ENCODE assay signal across 21 cellular contexts in genomic region chr4:170004656-170005250, GRCh38. TPM values are rescaled to one million over a fixed set of nuclear protein-coding genes. Genes with fewer than 3 reads are reported as not detected.
DNase-seq lines count a peak whose midpoint lies in the region; ATAC-seq and TF ChIP-seq lines count a peak whose summit lies in the region.
"Had no signal": no experiment of that assay in that cellular context is flagged by ENCODE, and none has a peak within 500 bp of the region (broad histone marks: within the 10 kb centered on the region; RNA-seq: fewer than 3 reads in every experiment).

No MANE protein-coding gene starts in this region.

- no peak overlapping the region for H2AFZ ChIP-seq in Karpas-422 (ENCODE audit: low read length)

- H3K27me3 ChIP-seq in aorta (ENCODE audit: control insufficient read depth in 1 of 2, insufficient read depth in 2 of 2, low read length in 1 of 2) (no peaks in the 10 kb centered on the region), tibial nerve (no peaks in the 10 kb centered on the region), right lobe of liver (no peaks in the 10 kb centered on the region), Karpas-422 (ENCODE audit: low read length) (no peaks in the 10 kb centered on the region)
- H3K27me3 ChIP-seq: BE2C, gastrocnemius medialis, left lung had no signal

- H3K36me3 ChIP-seq in aorta (ENCODE audit: control insufficient read depth in 1 of 2, insufficient read depth in 2 of 2, low read length in 1 of 2) (no peaks in the 10 kb centered on the region), tibial nerve (no peaks in the 10 kb centered on the region), right lobe of liver (no peaks in the 10 kb centered on the region), Karpas-422 (ENCODE audit: insufficient read depth, low read length) (no peaks in the 10 kb centered on the region)
- H3K36me3 ChIP-seq: BE2C, gastrocnemius medialis, left lung had no signal

- no peak for TF ChIP-seq EP300 in tibial nerve (IDR thresholded peaks at IDR 0.05)

- no peak for TF ChIP-seq CTCF in astrocyte of the cerebellum (IDR thresholded peaks at IDR 0.05; ENCODE audit: low read depth, low read length, missing control alignments)
- TF ChIP-seq CTCF in tibial nerve (IDR thresholded peaks at IDR 0.05): no peak
- no peak for TF ChIP-seq CTCF in right lobe of liver (IDR thresholded peaks at IDR 0.05)

- 27 to 33% methylated on average over 5 of the region's 5 CpGs for WGBS in aorta, 2 donors
- 45 to 51% methylated on average over 5 of the region's 5 CpGs for WGBS in tibial nerve, 2 donors
- 91% methylated on average over 5 of the region's 5 CpGs for WGBS in right lobe of liver (ENCODE audit: insufficient coverage, low coverage, low lambda C conversion rate, missing lambda C conversion rate)

- H3K9me3 ChIP-seq in aorta (ENCODE audit: control insufficient read depth, low read length): no peaks in the 10 kb centered on the region
- no peaks in the 10 kb centered on the region for H3K9me3 ChIP-seq in tibial nerve
- no peaks in the 10 kb centered on the region for H3K9me3 ChIP-seq in right lobe of liver
- no peaks in the 10 kb centered on the region for H3K9me3 ChIP-seq in Karpas-422 (ENCODE audit: low read length)
- H3K9me3 ChIP-seq: BE2C, gastrocnemius medialis, left lung had no signal

- TF ChIP-seq POLR2A in tibial nerve (IDR thresholded peaks at IDR 0.05) (no peak), right lobe of liver (IDR thresholded peaks at IDR 0.05) (no peak)

- no peaks in the 10 kb centered on the region for H3K9me2 ChIP-seq in Karpas-422 (replicated peaks; ENCODE audit: insufficient read depth, low read length)

- H3K4me2 ChIP-seq in Karpas-422 (ENCODE audit: low read depth, low read length, poor library complexity, severe bottlenecking): no peak overlapping the region

- H3K4me1 ChIP-seq in aorta (ENCODE audit: control insufficient read depth in 1 of 2, insufficient read depth in 2 of 2, low read length in 2 of 2): peaks cover 0 to 20% of the 10 kb centered on the region in 2 donors
- H3K4me1 ChIP-seq in tibial nerve: peaks cover 0 to 14% (median 0%) of the 10 kb centered on the region in 4 donors
- H3K4me1 ChIP-seq in right lobe of liver: peaks cover 0 to 6% (median 3%) of the 10 kb centered on the region in 4 donors
- H3K4me1 ChIP-seq in Karpas-422 (ENCODE audit: low read length): no peaks in the 10 kb centered on the region
- H3K4me1 ChIP-seq: BE2C had no signal

- H4K20me1 ChIP-seq in Karpas-422 (ENCODE audit: insufficient read depth, low read depth, low read length): no peaks in the 10 kb centered on the region

- H3K9ac ChIP-seq in Karpas-422 (ENCODE audit: low read length): no peak overlapping the region

- no peaks in the 10 kb centered on the region for H3K79me2 ChIP-seq in Karpas-422 (ENCODE audit: low read length)

- in situ Hi-C loops in astrocyte of the cerebellum (cut with HindIII; ENCODE audit: low sequenced_read_pairs): no loop called here

- intact Hi-C loops in aorta (cut with DNase I) (loop anchor here in 1 of 2 donors (2.0 kb wide), 1 partner anchor 40 kb away; no protein-coding TSS in a partner anchor), right lobe of liver (cut with DNase I) (no loop called here)

- H3K27ac ChIP-seq in aorta (ENCODE audit: low read depth in 1 of 2, low read length in 2 of 2) (peak overlapping the region; percentile 46 to 49), tibial nerve (peak overlapping the region in 2 of 4 donors; percentile 31 to 66), right lobe of liver (no peak overlapping the region), Karpas-422 (ENCODE audit: low read length) (no peak overlapping the region)
- H3K27ac ChIP-seq: left lung had no signal

- H3K4me3 ChIP-seq in astrocyte of the cerebellum (ENCODE audit: low read depth, low read length): no peak overlapping the region
- H3K4me3 ChIP-seq in aorta (ENCODE audit: low read length in 2 of 2): no peak overlapping the region
- H3K4me3 ChIP-seq in tibial nerve: no peak overlapping the region
- no peak overlapping the region for H3K4me3 ChIP-seq in right lobe of liver
- H3K4me3 ChIP-seq in Karpas-422 (ENCODE audit: low read length): no peak overlapping the region
- H3K4me3 ChIP-seq: gastrocnemius medialis, left lung had no signal

- ATAC-seq in aorta (ENCODE audit: low FRiP score) (peak; percentile 48), right lobe of liver (no peak)
- ATAC-seq: activated CD8-positive, alpha-beta T cell treated with anti-CD3 and anti-CD28 coated beads, Interleukin-2, amount 10 ng/mL, durations not matched to agents 7 days and 5 days; left lung; T-helper 17 cell had no signal

- DNase-seq in HT1080 (ENCODE audit: low read depth): peak; percentile 79
- peak; percentile 68 for DNase-seq in astrocyte of the cerebellum (ENCODE audit: low read depth)
- DNase-seq in glomerular visceral epithelial cell (ENCODE audit: extremely low spot score): peak; percentile 22
- no peak for DNase-seq in aorta
- DNase-seq in tibial nerve (ENCODE audit: low spot score in 2 of 2): no peak
- DNase-seq in right lobe of liver: no peak
- no peak for DNase-seq in Karpas-422
- DNase-seq: activated CD4-positive, CD25-positive, alpha-beta regulatory T cell; activated CD8-positive, alpha-beta T cell treated with anti-CD3 and anti-CD28 coated beads, Interleukin-2, amount 10 ng/mL, durations not matched to agents 7 days and 5 days; BE2C; Calu3; cerebellar nuclear complex; KBM-7; left lung; NCI-H2107; retina; Right ventricle myocardium superior; stimulated activated CD4-positive, alpha-beta T cell treated with anti-CD3 and anti-CD28 coated beads, Interleukin-15, amount 100 ng/mL, for 24 hours; stimulated activated naive CD4-positive, alpha-beta T cell treated with Interleukin-2 at 50 U/mL for 16 hours; T-helper 17 cell had no signal

RNA-seq across cellular contexts. Expression of gene MFAP3L, which starts 21.4 kb away (rescaled TPM):
- total RNA-seq in HT1080 (2014; rRNA removed; shearing (Covaris generic)): 8.2 and 18.2 TPM in 2 replicates
- 4.4 and 5.7 TPM in 2 replicates for polyA plus RNA-seq in HT1080 (2015; cell fraction: cytosol; rRNA removed)
- polyA plus RNA-seq in HT1080 (2015; cell fraction: nucleus; rRNA removed): 2.8 and 3.1 TPM in 2 replicates
- total RNA-seq in aorta (10 to 100 TPM; 10.1 to 12.4 TPM), tibial nerve (10 to 100 TPM; 15.3 to 37.4 (median 21.2) TPM), right lobe of liver (10 to 100 TPM; 23.2 to 84.3 (median 39.3) TPM)
- 1 to 10 TPM; 1.9 to 3.8 TPM for polyA plus RNA-seq in aorta
- not detected in 2 replicates for total RNA-seq in Karpas-422 (2014; rRNA removed; shearing (Covaris generic); ENCODE audit: low replicate concordance)

Comparison
In these comparisons a context has a peak if more than half of its experiments do, and no peak if none do; other contexts are left out.
1. DNase-seq: peak in HT1080 (single experiment), astrocyte of the cerebellum (single experiment) and glomerular visceral epithelial cell (single experiment); none in aorta (0 of 2), tibial nerve (0 of 2), right lobe of liver (0 of 3) and Karpas-422 (single experiment).
2. H3K27ac ChIP-seq: peak in aorta (2 of 2); none in right lobe of liver (0 of 3) and Karpas-422 (single experiment).